1 cellular context compared by ENCODE assay signal in the genomic region with DNA sequence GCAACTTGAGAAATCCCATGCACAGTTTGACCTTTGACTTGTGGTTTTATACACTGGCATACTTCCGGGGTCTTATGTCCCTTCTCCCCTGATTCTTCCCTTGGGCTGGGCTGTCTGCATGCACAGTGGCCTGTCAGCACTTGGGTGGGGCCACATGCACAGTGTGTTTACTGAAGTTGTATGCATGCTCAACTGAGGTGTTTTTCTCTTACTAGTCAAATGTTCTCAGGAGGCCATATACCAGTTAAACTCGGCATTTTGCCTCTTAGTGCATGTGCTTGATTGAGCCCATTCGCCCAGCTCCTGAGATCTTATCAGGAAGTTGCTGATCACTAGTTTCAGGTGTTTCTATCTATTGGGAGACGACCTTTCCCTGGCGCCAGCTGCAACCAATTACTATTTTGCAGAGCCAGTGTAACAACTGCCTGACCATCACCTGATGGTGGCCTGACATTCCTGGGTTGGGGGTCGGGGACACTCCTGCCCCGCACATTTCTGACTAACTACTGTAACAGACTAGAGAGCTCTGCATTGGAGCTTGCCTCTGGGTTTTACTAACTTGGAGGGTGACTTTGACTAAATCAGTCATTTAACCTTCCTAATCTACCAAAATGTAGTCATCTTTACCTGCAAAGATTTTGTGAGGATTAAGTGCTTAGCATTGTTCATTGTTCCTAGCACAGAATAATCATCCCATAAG.
TF ChIP-seq lines count a peak whose summit lies in the region.

No MANE protein-coding gene starts in this region.

TF ChIP-seq in WTC11, 78 proteins besides CTCF, POLR2A, EP300 and RAD21 (continued from another document):
- no peak for TF ChIP-seq RELA (CRISPR knock-in tag; IDR thresholded peaks at IDR 0.05; ENCODE audit: borderline replicate concordance)
- TF ChIP-seq ZNF317 (CRISPR knock-in tag; IDR thresholded peaks at IDR 0.05; ENCODE audit: borderline replicate concordance, low read depth) = no peak
- TF ChIP-seq PRRX2 (CRISPR knock-in tag; IDR thresholded peaks at IDR 0.05) = no peak
- TF ChIP-seq, protein P1, sequence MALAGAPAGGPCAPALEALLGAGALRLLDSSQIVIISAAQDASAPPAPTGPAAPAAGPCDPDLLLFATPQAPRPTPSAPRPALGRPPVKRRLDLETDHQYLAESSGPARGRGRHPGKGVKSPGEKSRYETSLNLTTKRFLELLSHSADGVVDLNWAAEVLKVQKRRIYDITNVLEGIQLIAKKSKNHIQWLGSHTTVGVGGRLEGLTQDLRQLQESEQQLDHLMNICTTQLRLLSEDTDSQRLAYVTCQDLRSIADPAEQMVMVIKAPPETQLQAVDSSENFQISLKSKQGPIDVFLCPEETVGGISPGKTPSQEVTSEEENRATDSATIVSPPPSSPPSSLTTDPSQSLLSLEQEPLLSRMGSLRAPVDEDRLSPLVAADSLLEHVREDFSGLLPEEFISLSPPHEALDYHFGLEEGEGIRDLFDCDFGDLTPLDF (CRISPR knock-in tag; IDR thresholded peaks at IDR 0.05) = no peak
- TF ChIP-seq, protein P2, sequence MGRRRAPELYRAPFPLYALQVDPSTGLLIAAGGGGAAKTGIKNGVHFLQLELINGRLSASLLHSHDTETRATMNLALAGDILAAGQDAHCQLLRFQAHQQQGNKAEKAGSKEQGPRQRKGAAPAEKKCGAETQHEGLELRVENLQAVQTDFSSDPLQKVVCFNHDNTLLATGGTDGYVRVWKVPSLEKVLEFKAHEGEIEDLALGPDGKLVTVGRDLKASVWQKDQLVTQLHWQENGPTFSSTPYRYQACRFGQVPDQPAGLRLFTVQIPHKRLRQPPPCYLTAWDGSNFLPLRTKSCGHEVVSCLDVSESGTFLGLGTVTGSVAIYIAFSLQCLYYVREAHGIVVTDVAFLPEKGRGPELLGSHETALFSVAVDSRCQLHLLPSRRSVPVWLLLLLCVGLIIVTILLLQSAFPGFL (CRISPR knock-in tag; IDR thresholded peaks at IDR 0.05; ENCODE audit: borderline replicate concordance) = no peak
- TF ChIP-seq RORB (CRISPR knock-in tag; IDR thresholded peaks at IDR 0.05) = no peak
- no peak for TF ChIP-seq ZNF671 (CRISPR knock-in tag; IDR thresholded peaks at IDR 0.05)
- TF ChIP-seq, protein P3, sequence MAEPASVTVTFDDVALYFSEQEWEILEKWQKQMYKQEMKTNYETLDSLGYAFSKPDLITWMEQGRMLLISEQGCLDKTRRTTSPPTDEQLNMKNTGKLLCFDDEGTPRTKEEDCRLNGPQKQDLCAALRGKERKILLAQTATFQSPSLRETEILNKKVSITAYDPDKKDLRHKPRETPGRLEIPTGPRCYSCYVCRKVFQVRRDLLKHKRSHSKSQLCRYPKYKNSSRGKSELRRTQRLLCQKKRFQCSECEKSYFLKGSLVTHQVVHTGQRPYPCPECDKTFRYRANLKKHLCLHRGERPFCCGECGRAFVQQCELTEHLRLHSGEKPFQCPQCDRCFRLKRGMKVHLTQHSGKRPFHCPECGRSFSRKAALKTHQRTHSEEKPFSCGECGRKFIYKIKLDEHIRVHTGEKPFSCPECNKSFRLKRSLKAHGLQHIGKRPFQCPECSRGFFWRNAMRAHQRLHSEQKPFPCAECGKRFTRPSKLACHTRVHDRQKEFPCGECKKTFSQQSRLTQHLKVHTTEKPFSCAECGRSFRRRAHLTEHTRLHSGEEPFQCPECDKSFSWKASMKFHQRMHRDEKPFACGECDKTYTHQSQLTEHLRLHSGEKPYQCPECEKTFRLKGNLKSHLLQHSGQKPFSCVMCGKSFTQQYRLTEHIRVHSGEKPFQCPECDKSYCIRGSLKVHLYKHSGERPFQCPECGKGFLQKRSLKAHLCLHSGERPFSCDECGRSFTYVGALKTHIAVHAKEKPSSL (CRISPR knock-in tag; conservative IDR thresholded peaks at IDR 0.05) = no peak
- TF ChIP-seq ZBTB21 (CRISPR knock-in tag; IDR thresholded peaks at IDR 0.05; ENCODE audit: borderline replicate concordance) = no peak
